Comparison of ENCODE assay signal across 1 cellular context in genomic region chr17:57485916-57486315, GRCh38.
TF ChIP-seq lines count a peak whose summit lies in the region.

No MANE protein-coding gene starts in this region.

TF ChIP-seq in GM23338, 12 proteins besides CTCF, POLR2A, EP300 and RAD21 (continued from another document):
- TF ChIP-seq ZNF462 (CRISPR knock-in tag; IDR thresholded peaks at IDR 0.05) (no peak), EZH2phosphoT487 (IDR thresholded peaks at IDR 0.05; ENCODE audit: unreplicated experiment) (no peak), JUNB (IDR thresholded peaks at IDR 0.05; ENCODE audit: unreplicated experiment) (no peak)
